In the genomic region with DNA sequence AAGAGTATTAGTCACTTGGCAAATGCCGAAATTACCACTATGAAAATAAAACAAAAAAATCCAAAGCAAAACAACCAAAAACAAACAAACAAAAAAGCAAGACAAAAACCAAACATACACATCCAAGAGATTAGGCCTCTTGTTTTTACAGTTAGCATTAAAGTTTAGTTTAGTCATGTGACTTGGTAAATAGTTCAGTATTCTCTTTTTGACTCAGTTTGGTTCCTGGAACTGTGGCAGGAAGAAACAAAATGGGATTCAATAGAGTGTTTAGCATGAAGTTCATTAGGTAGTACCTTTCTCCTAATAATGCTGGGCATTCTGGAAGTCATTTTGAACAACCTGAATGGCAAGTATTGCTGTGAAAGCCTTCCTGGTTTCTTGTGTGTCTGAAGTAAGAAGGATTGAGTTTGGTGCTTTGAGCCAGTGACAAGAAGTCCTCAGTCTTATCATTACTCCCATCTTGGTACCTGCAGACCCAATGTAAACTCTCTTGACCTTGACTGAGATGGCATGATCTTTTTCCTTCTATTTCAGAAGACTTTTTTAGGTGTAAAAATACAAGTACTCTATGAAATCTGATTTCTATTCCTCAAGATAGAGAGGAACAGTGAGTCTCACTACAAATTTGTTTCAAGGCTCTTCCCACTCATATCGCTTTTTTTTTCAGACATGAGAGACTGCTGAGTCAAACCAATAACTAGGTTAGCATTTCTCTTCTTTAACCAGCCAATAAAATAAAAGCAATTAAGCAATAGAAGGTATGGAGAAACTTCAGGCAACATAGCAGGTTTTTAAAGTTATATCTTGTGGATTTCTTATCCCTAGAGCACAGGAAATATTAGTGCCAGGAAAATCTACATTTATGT, we compare ENCODE assay signal across 12 cellular contexts.
"Had no signal": no experiment of that assay in that cellular context is flagged by ENCODE, and none has a peak within 500 bp of the region (broad histone marks: within the 10 kb centered on the region; RNA-seq: fewer than 3 reads in every experiment).

No MANE protein-coding gene starts in this region.

- H3K27me3 Mint-ChIP-seq: T-helper 17 cell had no signal

- H3K27ac ChIP-seq: colonic mucosa, heart left ventricle, pancreas, thyroid gland had no signal

- H3K4me1 ChIP-seq: colonic mucosa, heart left ventricle, pancreas, thyroid gland had no signal

- H3K27ac Mint-ChIP-seq: activated B cell treated with CpG ODN at 0.5 μM for 24 hours, T-helper 17 cell had no signal

- H3K9me3 ChIP-seq: colonic mucosa, heart left ventricle, pancreas, thyroid gland had no signal

- H3K4me3 Mint-ChIP-seq: activated B cell treated with CpG ODN at 0.5 μM for 24 hours, T-helper 17 cell had no signal

- H3K4me3 ChIP-seq: colonic mucosa, heart left ventricle, pancreas, thyroid gland had no signal

- DNase-seq: activated B cell treated with CpG ODN at 0.5 μM for 24 hours; activated naive CD4-positive, alpha-beta T cell treated with Interleukin-2 at 50 U/mL for 16 hours; colonic mucosa; heart left ventricle; left ventricle myocardium superior; pancreas; stimulated activated CD4-positive, alpha-beta T cell treated with anti-CD3 and anti-CD28 coated beads, Interleukin-4, amount 100 ng/mL, for 1 hour; T-helper 17 cell; thyroid gland had no signal

- H3K36me3 ChIP-seq: colonic mucosa, heart left ventricle, pancreas, thyroid gland had no signal

- FAIRE-seq: frontal cortex, pancreas, TTC549, urothelium cell line had no signal

- H3K27me3 ChIP-seq: colonic mucosa, heart left ventricle, pancreas, thyroid gland had no signal

- H3K4me1 Mint-ChIP-seq: activated B cell treated with CpG ODN at 0.5 μM for 24 hours had no signal

- ATAC-seq: left ventricle myocardium superior, pancreas, T-helper 17 cell had no signal

- H3K9me3 Mint-ChIP-seq: activated B cell treated with CpG ODN at 0.5 μM for 24 hours had no signal
